ENCODE assay signal across 1 cellular context in genomic region chr5:68242743-68243142, GRCh38.
TF ChIP-seq lines count a peak whose summit lies in the region.

No MANE protein-coding gene starts in this region.

TF ChIP-seq in SK-N-SH, 30 proteins besides CTCF, POLR2A, EP300 and RAD21 (continued from another document):
- TF ChIP-seq EZH2phosphoT487 (IDR thresholded peaks at IDR 0.05; ENCODE audit: borderline replicate concordance, low read depth) (no peak), TAF1 (IDR thresholded peaks at IDR 0.05; ENCODE audit: borderline replicate concordance, low read depth, low read length) (no peak)
